ENCODE assay signal across 8 cellular contexts in genomic region chr22:39343259-39344045, GRCh38. TPM values are rescaled to one million over a fixed set of nuclear protein-coding genes. Genes with fewer than 3 reads are reported as not detected.
A peak's percentile ranks its signal among the peaks of the same experiment; 100 is the strongest.
DNase-seq lines count a peak whose midpoint lies in the region; ATAC-seq, FAIRE-seq and TF ChIP-seq lines count a peak whose summit lies in the region.

No MANE protein-coding gene starts in this region.

- H3K27me3 ChIP-seq in mammary epithelial cell (ENCODE audit: insufficient read depth, low read length), result no peaks in the 10 kb centered on the region

- ATAC-seq in HG02798 (IDR thresholded peaks at IDR 0.05; ENCODE audit: poor library complexity, unreplicated experiment) (no peak), GM21737 (IDR thresholded peaks at IDR 0.05; ENCODE audit: unreplicated experiment) (no peak)

- WGBS in mammary epithelial cell (ENCODE audit: low coverage, missing lambda C conversion rate), result 21% methylated on average over 13 of the region's 15 CpGs

- no peak overlapping the region for H3K9ac ChIP-seq in mammary epithelial cell (ENCODE audit: insufficient read depth, low read length)

- no peaks in the 10 kb centered on the region for H3K36me3 ChIP-seq in mammary epithelial cell (ENCODE audit: insufficient read depth, low read length)

- no peak overlapping the region for H3K4me3 ChIP-seq in mammary epithelial cell (replicated peaks in 1 of 3; ENCODE audit: insufficient read depth in 1 of 3, low read depth in 2 of 3, low read length in 3 of 3)

- no peaks in the 10 kb centered on the region for H4K20me1 ChIP-seq in mammary epithelial cell (ENCODE audit: insufficient read depth, low read length)

- in situ Hi-C loops in mammary epithelial cell (cut with MboI; ENCODE audit: low sequenced_read_pairs in 2 of 2), result no loop called here

- H3K4me1 ChIP-seq in mammary epithelial cell (ENCODE audit: insufficient read depth, low read length), result no peaks in the 10 kb centered on the region

- POLR2A ChIA-PET in GM10248 (lab: Yijun Ruan, JAX), result interaction anchor here (0.6 to 1.0 kb wide), 2 partner anchors 24 to 25 kb away, joined by 3 to 4 read pairs; no protein-coding TSS in a partner anchor

- H3K27ac ChIP-seq in mammary epithelial cell (ENCODE audit: insufficient read depth, low read depth, low read length), result no peak overlapping the region

- no peaks in the 10 kb centered on the region for H3K79me2 ChIP-seq in mammary epithelial cell (ENCODE audit: insufficient read depth, low read length)

- DNase-seq in GM10248 (ENCODE audit: extremely low spot score), result peak; percentile 73
- peak; percentile 41 for DNase-seq in NCI-H146 (lab: John Stamatoyannopoulos, UW)
- peak; percentile 42 for DNase-seq in mammary epithelial cell
- DNase-seq in islet precursor cell, result peak; percentile 89
- DNase-seq in stimulated activated CD4-positive, alpha-beta T cell treated with anti-CD3 and anti-CD28 coated beads, Interleukin-2, amount 100 ng/mL, for 24 hours, result peak; percentile 56 to 63

- peak; percentile 85 for FAIRE-seq in TTC549 (lab: Jason Lieb, UNC)

- no TSS peak for BruUV-seq in mammary epithelial cell (replicated peaks; lab: Mats Ljungman, UMichigan)

- no peaks in the 10 kb centered on the region for H3K9me3 ChIP-seq in mammary epithelial cell (replicated peaks; ENCODE audit: insufficient read depth, low read length)

- no peak overlapping the region for H2AFZ ChIP-seq in mammary epithelial cell (ENCODE audit: low read depth, low read length)

- intact Hi-C loops in mammary epithelial cell (cut with micrococcal nuclease), result loop anchor here (1.0 to 5.0 kb wide), 3 partner anchors 49 to 175 kb away; no protein-coding TSS in a partner anchor

- CTCF ChIA-PET in GM10248 (lab: Yijun Ruan, JAX) (interaction anchor here (0.8 to 2.6 kb wide), 20 partner anchors 10 to 216 kb away, joined by 3 to 41 read pairs (median 4); partner anchors contain the start of gene RPL3), mammary epithelial cell (lab: Charles Lee; ENCODE audit: low non-redundant PET) (interaction anchor here (0.5 to 0.7 kb wide), 3 partner anchors 186 to 1510 kb away, joined by 3 to 9 read pairs (median 4); no protein-coding TSS in a partner anchor)

- H3K4me2 ChIP-seq in mammary epithelial cell (ENCODE audit: insufficient read depth, low read depth, low read length), result no peak overlapping the region

- peak; percentile 58 for TF ChIP-seq CTCF in GM10248 (IDR thresholded peaks at IDR 0.05; ENCODE audit: control extremely low read depth, extremely low read depth, low read depth, missing control alignments)
- peak; percentile 86 to 87 for TF ChIP-seq CTCF in mammary epithelial cell (conservative IDR thresholded peaks at IDR 0.05 in 1 of 2, IDR thresholded peaks at IDR 0.05 in 1 of 2; ENCODE audit: extremely low read depth in 1 of 2, insufficient read depth in 1 of 2, low read depth in 1 of 2, low read length in 2 of 2)

- dilution Hi-C loops in mammary epithelial cell (cut with HindIII; ENCODE audit: low sequenced_read_pairs), result no loop called here

RNA-seq across cellular contexts. Expression of gene SYNGR1, which starts 6.3 kb away (rescaled TPM):
- 1 to 10 TPM in 1 of 2 donors, under 1 TPM in 1; 0.89 to 1.5 TPM for total RNA-seq in mammary epithelial cell
- polyA plus RNA-seq in mammary epithelial cell, result 0.23 TPM
- not detected for polyA minus RNA-seq in mammary epithelial cell

RNA-seq across cellular contexts. Expression of gene RPL3, which starts 24.0 kb away (rescaled TPM):
- total RNA-seq in mammary epithelial cell, result 1,000 to 10,000 TPM; 1,970 to 2,165 TPM
- 3,548 TPM for polyA plus RNA-seq in mammary epithelial cell
- polyA minus RNA-seq in mammary epithelial cell, result 1,634 TPM

RNA-seq across cellular contexts. Expression of gene TAB1, which starts 56.1 kb away (rescaled TPM):
- 10 to 100 TPM; 14.7 to 17.8 TPM for total RNA-seq in mammary epithelial cell
- 16.0 TPM for polyA plus RNA-seq in mammary epithelial cell
- 7.5 TPM for polyA minus RNA-seq in mammary epithelial cell
